ENCODE assay signal across 8 cellular contexts in the genomic region with DNA sequence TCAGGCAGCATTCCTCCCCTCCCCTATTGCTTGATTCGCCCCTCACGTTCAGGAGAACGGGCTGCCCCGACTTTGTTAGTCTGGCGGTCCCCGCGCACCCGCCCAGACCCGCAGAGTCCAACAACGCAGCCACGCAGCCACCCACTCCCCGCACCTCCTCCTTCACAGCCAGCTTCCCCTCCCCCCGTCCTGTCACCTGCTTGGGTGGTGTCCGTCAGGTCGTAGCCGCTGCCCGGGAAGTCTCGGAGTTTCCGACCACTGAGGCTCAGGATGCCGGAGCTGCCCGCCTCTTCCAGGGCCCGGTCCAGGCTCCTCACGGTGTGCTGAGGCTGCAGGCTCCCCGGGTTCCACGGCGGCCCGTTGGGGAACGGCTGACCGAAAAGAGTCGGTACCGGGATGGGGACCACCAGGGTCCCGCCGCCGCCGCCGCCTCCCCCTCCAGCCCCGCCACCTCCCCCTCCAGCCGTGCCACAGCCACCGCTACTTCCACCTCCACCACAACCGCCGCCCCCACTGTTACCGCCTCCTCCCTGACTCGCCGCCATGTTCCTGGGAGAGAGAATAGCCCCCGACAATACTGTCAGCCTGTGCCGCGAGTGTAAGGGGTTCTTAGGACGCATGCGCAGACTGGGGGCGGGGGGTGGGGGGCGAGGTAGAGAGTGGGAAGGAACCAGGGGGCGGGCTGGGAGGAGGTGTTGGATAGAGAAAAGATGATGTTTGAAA. TPM values are rescaled to one million over a fixed set of nuclear protein-coding genes. Genes with fewer than 3 reads are reported as not detected.
DNase-seq lines count a peak whose midpoint lies in the region; ATAC-seq and TF ChIP-seq lines count a peak whose summit lies in the region.

A gene with protein sequence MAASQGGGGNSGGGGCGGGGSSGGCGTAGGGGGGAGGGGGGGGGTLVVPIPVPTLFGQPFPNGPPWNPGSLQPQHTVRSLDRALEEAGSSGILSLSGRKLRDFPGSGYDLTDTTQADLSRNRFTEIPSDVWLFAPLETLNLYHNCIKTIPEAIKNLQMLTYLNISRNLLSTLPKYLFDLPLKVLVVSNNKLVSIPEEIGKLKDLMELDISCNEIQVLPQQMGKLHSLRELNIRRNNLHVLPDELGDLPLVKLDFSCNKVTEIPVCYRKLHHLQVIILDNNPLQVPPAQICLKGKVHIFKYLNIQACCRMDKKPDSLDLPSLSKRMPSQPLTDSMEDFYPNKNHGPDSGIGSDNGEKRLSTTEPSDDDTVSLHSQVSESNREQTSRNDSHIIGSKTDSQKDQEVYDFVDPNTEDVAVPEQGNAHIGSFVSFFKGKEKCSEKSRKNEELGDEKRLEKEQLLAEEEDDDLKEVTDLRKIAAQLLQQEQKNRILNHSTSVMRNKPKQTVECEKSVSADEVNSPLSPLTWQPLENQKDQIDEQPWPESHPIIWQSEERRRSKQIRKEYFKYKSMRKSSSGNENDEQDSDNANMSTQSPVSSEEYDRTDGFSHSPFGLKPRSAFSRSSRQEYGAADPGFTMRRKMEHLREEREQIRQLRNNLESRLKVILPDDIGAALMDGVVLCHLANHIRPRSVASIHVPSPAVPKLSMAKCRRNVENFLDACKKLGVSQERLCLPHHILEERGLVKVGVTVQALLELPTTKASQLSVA (minus strand): TSS at position 600 of the 723 bp plus-strand sequence. CDS start 55 bp downstream, at position 545.

- H3K4me3 ChIP-seq in SJCRH30 (peak within 1 kb of the TSS; percentile 92), heart left ventricle (peak within 1 kb of the TSS in 11 of 12 donors; percentile 34 to 80 (median 63))

- peak; percentile 63 for DNase-seq in ELR (ENCODE audit: low read depth)
- peak; percentile 85 to 92 for DNase-seq in SJCRH30
- peak; percentile 22 to 61 (median 26) for DNase-seq in heart left ventricle
- DNase-seq in putamen (ENCODE audit: low spot score): peak; percentile 53
- DNase-seq in OCI-M2 (lab: John Stamatoyannopoulos, UW; ENCODE audit: unreplicated experiment): no peak
- no peak for DNase-seq in activated CD4-positive, alpha-beta T cell treated with anti-CD3 and anti-CD28 coated beads for 1 hour
- no peak for DNase-seq in stimulated activated naive CD4-positive, alpha-beta T cell treated with Interleukin-2 at 50 U/mL for 16 hours (lab: John Stamatoyannopoulos, UW)

- TF ChIP-seq POLR2A in heart left ventricle (IDR thresholded peaks at IDR 0.05): no peak

- ATAC-seq in heart left ventricle (peak in 3 of 4 donors; percentile 69 to 75 (median 73)), HG03565 (IDR thresholded peaks at IDR 0.05; ENCODE audit: unreplicated experiment) (no peak)

- peaks cover 3% of the 10 kb centered on the region; the same call in 1 of the 2 replicates for H3K4me1 ChIP-seq in SJCRH30
- peaks cover 0 to 5% (median 0%) of the 10 kb centered on the region in 12 donors for H3K4me1 ChIP-seq in heart left ventricle

- H3K9me3 ChIP-seq in SJCRH30 (replicated peaks): no peaks in the 10 kb centered on the region
- no peaks in the 10 kb centered on the region for H3K9me3 ChIP-seq in heart left ventricle

- 0 to 20% (median 6%) methylated on average over 33 to 52 of the region's 52 CpGs for WGBS in heart left ventricle, 4 donors

- no peak for TF ChIP-seq CTCF in heart left ventricle (IDR thresholded peaks at IDR 0.05)

- H3K27ac ChIP-seq in SJCRH30 (peak within 1 kb of the TSS; percentile 19; the same call in 1 of the 2 replicates), heart left ventricle (peak within 1 kb of the TSS in 6 of 12 donors; percentile 42 to 78 (median 57))

- intact Hi-C loops in heart left ventricle (cut with DNase I): no loop called here

- H3K36me3 ChIP-seq in SJCRH30: no peaks in the 10 kb centered on the region
- H3K36me3 ChIP-seq in heart left ventricle: no peaks in the 10 kb centered on the region

- H3K27me3 ChIP-seq in SJCRH30: no peaks in the 10 kb centered on the region
- peaks cover 0 to 51% (median 0%) of the 10 kb centered on the region in 9 donors for H3K27me3 ChIP-seq in heart left ventricle

RNA-seq across cellular contexts. Expression of the gene that starts here (rescaled TPM):
- total RNA-seq in SJCRH30 (2014; rRNA removed; shearing (Covaris generic)): 17.9 and 21.7 TPM in 2 replicates
- 1 to 10 TPM in 7 of 9 donors, under 1 TPM in 2; 0.82 to 2.4 (median 1.1) TPM for total RNA-seq in heart left ventricle
- under 1 TPM; 0.49 to 0.65 TPM for polyA plus RNA-seq in heart left ventricle

Comparison
In these comparisons a context has a peak if more than half of its experiments do, and no peak if none do; other contexts are left out.
1. DNase-seq: peak in ELR (single experiment), SJCRH30 (2 of 2), heart left ventricle (5 of 5) and putamen (single experiment); none in OCI-M2 (single experiment), activated CD4-positive, alpha-beta T cell treated with anti-CD3 and anti-CD28 coated beads for 1 hour (single experiment) and stimulated activated naive CD4-positive, alpha-beta T cell treated with Interleukin-2 at 50 U/mL for 16 hours (single experiment).